Comparison of ENCODE assay signal across 8 cellular contexts in genomic region chr1:5993553-5994510, GRCh38. TPM values are rescaled to one million over a fixed set of nuclear protein-coding genes. Genes with fewer than 3 reads are reported as not detected.
A peak's percentile ranks its signal among the peaks of the same experiment; 100 is the strongest.
DNase-seq lines count a peak whose midpoint lies in the region; ATAC-seq and TF ChIP-seq lines count a peak whose summit lies in the region.

No MANE protein-coding gene starts in this region.

- no peaks in the 10 kb centered on the region for H3K36me3 ChIP-seq in smooth muscle cell (ENCODE audit: low read depth)

- peaks cover 33% of the 10 kb centered on the region for H3K4me1 Mint-ChIP-seq in activated CD4-positive, alpha-beta T cell treated with anti-CD3 and anti-CD28 coated beads, Interleukin-2, amount 10 ng/mL, durations not matched to agents 7 days and 5 days

- H3K79me2 ChIP-seq in smooth muscle cell (ENCODE audit: low read depth) = peaks cover 4% of the 10 kb centered on the region

- peaks cover 7% of the 10 kb centered on the region for H4K20me1 ChIP-seq in smooth muscle cell (ENCODE audit: low read depth)

- H3K4me1 ChIP-seq in smooth muscle cell (ENCODE audit: low read depth) = peaks cover 16% of the 10 kb centered on the region

- H3K9me3 ChIP-seq in smooth muscle cell (replicated peaks; ENCODE audit: low read depth) = no peaks in the 10 kb centered on the region

- H3K27me3 ChIP-seq in smooth muscle cell (ENCODE audit: low read depth) = peaks cover 12% of the 10 kb centered on the region

- POLR2A ChIA-PET in activated CD4-positive, alpha-beta T cell treated with anti-CD3 and anti-CD28 coated beads, Interleukin-2, amount 10 ng/mL, durations not matched to agents 7 days and 5 days (lab: Charles Lee) = interaction anchor here (1.1 kb wide), 1 partner anchor 13 kb away, joined by 3 read pairs; no protein-coding TSS in a partner anchor

- no peak overlapping the region for H3K27ac ChIP-seq in smooth muscle cell (ENCODE audit: low read depth)

- no peak for TF ChIP-seq CTCF in fibroblast of the aortic adventitia (IDR thresholded peaks at IDR 0.05; ENCODE audit: insufficient read depth, low read length)
- TF ChIP-seq CTCF in smooth muscle cell (IDR thresholded peaks at IDR 0.05; ENCODE audit: borderline replicate concordance, insufficient read depth, poor library complexity, severe bottlenecking) = no peak

- H3F3A ChIP-seq in smooth muscle cell (ENCODE audit: low read depth) = no peaks in the 10 kb centered on the region

- H3K4me3 ChIP-seq in fibroblast of the aortic adventitia (ENCODE audit: low read depth, low read length) (peak overlapping the region; percentile 77), smooth muscle cell (no peak overlapping the region)

- DNase-seq in NCI-H2171 treated with DMSO at 0.1 percent for 48 hours (lab: John Stamatoyannopoulos, UW) (peak; percentile 47), NCI-H2171 (lab: John Stamatoyannopoulos, UW) (no peak), fibroblast of the aortic adventitia (ENCODE audit: low read depth) (no peak), smooth muscle cell (lab: John Stamatoyannopoulos, UW; ENCODE audit: unreplicated experiment) (no peak), HCEC 1CT (no peak)
- DNase-seq in activated CD4-positive, alpha-beta T cell treated with anti-CD3 and anti-CD28 coated beads, Interleukin-2, amount 10 ng/mL, durations not matched to agents 7 days and 5 days = peak; percentile 41

- no peaks in the 10 kb centered on the region for H3K27me3 Mint-ChIP-seq in activated CD4-positive, alpha-beta T cell treated with anti-CD3 and anti-CD28 coated beads, Interleukin-2, amount 10 ng/mL, durations not matched to agents 7 days and 5 days

- H3K4me3 Mint-ChIP-seq in activated CD4-positive, alpha-beta T cell treated with anti-CD3 and anti-CD28 coated beads, Interleukin-2, amount 10 ng/mL, durations not matched to agents 7 days and 5 days = peak overlapping the region; percentile 96

- ATAC-seq in esophagus mucosa = no peak
- ATAC-seq in GM21717 (IDR thresholded peaks at IDR 0.05; ENCODE audit: unreplicated experiment) = no peak

- 43% methylated on average over 28 of the region's 29 CpGs for WGBS in smooth muscle cell (ENCODE audit: low lambda C conversion rate)

- no peak overlapping the region for H3K9ac ChIP-seq in smooth muscle cell (ENCODE audit: low read depth)

- peak overlapping the region; percentile 86 for H3K4me2 ChIP-seq in smooth muscle cell

- no peak overlapping the region for H2AFZ ChIP-seq in smooth muscle cell (ENCODE audit: low read depth)

- H3K27ac Mint-ChIP-seq in activated CD4-positive, alpha-beta T cell treated with anti-CD3 and anti-CD28 coated beads, Interleukin-2, amount 10 ng/mL, durations not matched to agents 7 days and 5 days = peak overlapping the region; percentile 97

- CTCF ChIA-PET in activated CD4-positive, alpha-beta T cell treated with anti-CD3 and anti-CD28 coated beads, Interleukin-2, amount 10 ng/mL, durations not matched to agents 7 days and 5 days (lab: Charles Lee) = interaction anchor here (1.2 to 2.3 kb wide), 6 partner anchors 9 to 31 kb away, joined by 3 to 10 read pairs (median 5); no protein-coding TSS in a partner anchor

- H3K9me3 Mint-ChIP-seq in activated CD4-positive, alpha-beta T cell treated with anti-CD3 and anti-CD28 coated beads, Interleukin-2, amount 10 ng/mL, durations not matched to agents 7 days and 5 days = no peaks in the 10 kb centered on the region

- peaks cover 13% of the 10 kb centered on the region for H3K36me3 Mint-ChIP-seq in activated CD4-positive, alpha-beta T cell treated with anti-CD3 and anti-CD28 coated beads, Interleukin-2, amount 10 ng/mL, durations not matched to agents 7 days and 5 days (ENCODE audit: low read depth)

RNA-seq across cellular contexts. Expression of gene NPHP4, which starts 1.6 kb away (rescaled TPM):
- total RNA-seq in activated CD4-positive, alpha-beta T cell treated with anti-CD3 and anti-CD28 coated beads, Interleukin-2, amount 10 ng/mL, durations not matched to agents 7 days and 5 days = 10 to 100 TPM; 14.6 to 16.1 TPM
- total RNA-seq in fibroblast of the aortic adventitia (ENCODE audit: low replicate concordance) (6.9 and 9.6 TPM in 2 replicates), smooth muscle cell (8.4 and 8.6 TPM in 2 replicates), esophagus mucosa (4.7 TPM)
- 4.9 and 5.4 TPM in 2 replicates for polyA plus RNA-seq in smooth muscle cell

RNA-seq across cellular contexts. Expression of gene KCNAB2, which starts 51.9 kb away (rescaled TPM):
- 100 to 1,000 TPM; 258 to 294 TPM for total RNA-seq in activated CD4-positive, alpha-beta T cell treated with anti-CD3 and anti-CD28 coated beads, Interleukin-2, amount 10 ng/mL, durations not matched to agents 7 days and 5 days
- total RNA-seq in fibroblast of the aortic adventitia (ENCODE audit: low replicate concordance) = 4.0 and 9.1 TPM in 2 replicates
- total RNA-seq in smooth muscle cell = 1.4 and 3.6 TPM in 2 replicates
- polyA plus RNA-seq in smooth muscle cell = 2.9 and 3.9 TPM in 2 replicates
- total RNA-seq in esophagus mucosa = 3.6 TPM

Comparison
In these comparisons a context has a peak if more than half of its experiments do, and no peak if none do; other contexts are left out.
1. DNase-seq: peak in NCI-H2171 treated with DMSO at 0.1 percent for 48 hours (single experiment) and activated CD4-positive, alpha-beta T cell treated with anti-CD3 and anti-CD28 coated beads, Interleukin-2, amount 10 ng/mL, durations not matched to agents 7 days and 5 days (single experiment); none in NCI-H2171 (single experiment), fibroblast of the aortic adventitia (single experiment), smooth muscle cell (single experiment) and HCEC 1CT (single experiment).
2. RNA of gene KCNAB2, which starts 51.9 kb away (total RNA-seq): 258 to 294 TPM in activated CD4-positive, alpha-beta T cell treated with anti-CD3 and anti-CD28 coated beads, Interleukin-2, amount 10 ng/mL, durations not matched to agents 7 days and 5 days; 4.0 to 9.1 TPM in fibroblast of the aortic adventitia, 3.6 TPM in esophagus mucosa (single experiment) and 1.4 to 3.6 TPM in smooth muscle cell; every median in the first group is over 10 times any median in the second.